37 cellular contexts compared by ENCODE assay signal in genomic region chr17:28449861-28450260, GRCh38. TPM values are rescaled to one million over a fixed set of nuclear protein-coding genes. Genes with fewer than 3 reads are reported as not detected.
"Had no signal": no experiment of that assay in that cellular context is flagged by ENCODE, and none has a peak within 500 bp of the region (broad histone marks: within the 10 kb centered on the region; RNA-seq: fewer than 3 reads in every experiment).

No MANE protein-coding gene starts in this region.

- H3K4me1 ChIP-seq: adrenal gland, body of pancreas, breast epithelium had no signal

- H3K36me3 ChIP-seq: adrenal gland, brain microvascular endothelial cell, breast epithelium had no signal

- H3K27ac ChIP-seq: adrenal gland, body of pancreas, brain microvascular endothelial cell, breast epithelium, VCaP had no signal

- FAIRE-seq: astrocyte, TTC549 had no signal

- DNase-seq: activated B cell treated with CpG ODN at 0.5 μM for 24 hours; activated CD4-positive, alpha-beta memory T cell treated with anti-CD3 and anti-CD28 coated beads for 36 hours; activated CD4-positive, alpha-beta T cell treated with anti-CD3 and anti-CD28 coated beads for 4 hours; activated CD4-positive, alpha-beta T cell treated with anti-CD3 and anti-CD28 coated beads, Interleukin-2, amount 10 ng/mL, durations not matched to agents 24 days and 14 days; activated CD4-positive, alpha-beta T cell treated with anti-CD3 and anti-CD28 coated beads, Interleukin-2, amount 50 U/mL, for 1 hour; activated CD4-positive, alpha-beta T cell treated with anti-CD3 and anti-CD28 coated beads, Interleukin-2, amount 50 U/mL, for 4 hours; activated CD4-positive, CD25-positive, alpha-beta regulatory T cell treated with anti-CD3 and anti-CD28 coated beads, Interleukin-2, amount 50 U/mL, for 72 hours; activated CD8-positive, alpha-beta memory T cell treated with anti-CD3 and anti-CD28 coated beads, Interleukin-2, amount 50 U/mL, for 4 hours; activated CD8-positive, alpha-beta T cell treated with anti-CD3 and anti-CD28 coated beads for 36 hours; activated effector memory CD4-positive, alpha-beta T cell treated with anti-CD3 and anti-CD28 coated beads, Interleukin-2, amount 50 U/mL, for 16 hours; activated gamma-delta T cell treated with Interleukin-2 at 50 U/mL for 16 hours; activated naive CD4-positive, alpha-beta T cell; activated naive CD4-positive, alpha-beta T cell treated with anti-CD3 and anti-CD28 coated beads for 36 hours; activated naive CD4-positive, alpha-beta T cell treated with anti-CD3 and anti-CD28 coated beads, Interleukin-2, amount 50 U/mL, for 16 hours; activated naive CD8-positive, alpha-beta T cell treated with anti-CD3 and anti-CD28 coated beads for 36 hours; activated T-cell treated with anti-CD3 and anti-CD28 coated beads for 4 hours; activated T-cell treated with anti-CD3 and anti-CD28 coated beads, Interleukin-2, amount 50 U/mL, for 1 hour; activated T-cell treated with anti-CD3 and anti-CD28 coated beads, Interleukin-2, amount 50 U/mL, for 4 hours; activated T-cell treated with anti-CD3 and anti-CD28 coated beads, Interleukin-2, amount 50 U/mL, for 72 hours; adrenal gland; amniotic stem cell; aorta; body of pancreas; brain microvascular endothelial cell; central memory CD4-positive, alpha-beta T cell; T-helper 2 cell; T-helper 9 cell had no signal

- ATAC-seq: activated CD8-positive, alpha-beta T cell treated with anti-CD3 and anti-CD28 coated beads for 36 hours; activated naive CD4-positive, alpha-beta T cell treated with anti-CD3 and anti-CD28 coated beads, Interleukin-2, amount 50 U/mL, for 72 hours; activated T-cell treated with anti-CD3 and anti-CD28 coated beads, Interleukin-2, amount 50 U/mL, for 4 hours; activated T-cell treated with anti-CD3 and anti-CD28 coated beads, Interleukin-2, amount 50 U/mL, for 72 hours; activated T-helper 17 cell treated with anti-CD3 and anti-CD28 coated beads, Interleukin-2, amount 50 U/mL, for 72 hours; body of pancreas had no signal

- H3K4me3 ChIP-seq: adrenal gland, body of pancreas, breast epithelium had no signal

- H3K27me3 ChIP-seq: adrenal gland, body of pancreas, brain microvascular endothelial cell, breast epithelium had no signal

- H3K9me3 ChIP-seq: adrenal gland, body of pancreas, breast epithelium had no signal

RNA-seq across cellular contexts. Expression of gene SLC13A2, which starts 23.6 kb away (rescaled TPM):
- total RNA-seq: activated B cell treated with CpG ODN at 0.5 μM for 24 hours; activated CD4-positive, alpha-beta memory T cell treated with anti-CD3 and anti-CD28 coated beads for 36 hours; activated CD4-positive, alpha-beta T cell treated with anti-CD3 and anti-CD28 coated beads, Interleukin-2, amount 10 ng/mL, durations not matched to agents 24 days and 14 days; activated CD8-positive, alpha-beta memory T cell treated with anti-CD3 and anti-CD28 coated beads for 36 hours; activated CD8-positive, alpha-beta T cell treated with anti-CD3 and anti-CD28 coated beads for 36 hours; activated naive CD4-positive, alpha-beta T cell treated with anti-CD3 and anti-CD28 coated beads for 36 hours; activated naive CD4-positive, alpha-beta T cell treated with anti-CD3 and anti-CD28 coated beads, Interleukin-2, amount 50 U/mL, for 72 hours; activated naive CD8-positive, alpha-beta T cell treated with anti-CD3 and anti-CD28 coated beads for 36 hours; activated T-cell treated with anti-CD3 and anti-CD28 coated beads, Interleukin-2, amount 50 U/mL, for 4 hours; activated T-cell treated with anti-CD3 and anti-CD28 coated beads, Interleukin-2, amount 50 U/mL, for 72 hours; activated T-helper 1 cell treated with anti-CD3 and anti-CD28 coated beads, Interleukin-12 subunit alpha, Interleukin-12 subunit beta, Interleukin-2, Interleukin-4 antibody, amounts not matched to agents 30 ng/mL and 10 ng/mL and 1 ng/mL, durations not matched to agents 14 hours and 24 hours and 36 hours; activated T-helper 17 cell treated with anti-CD3 and anti-CD28 coated beads, Interleukin-2, amount 50 U/mL, for 72 hours; adrenal gland; aorta; astrocyte; cardiac septum; cerebellum had no signal

RNA-seq across cellular contexts. Expression of gene FOXN1, which starts 56.3 kb away (rescaled TPM):
- total RNA-seq: activated B cell treated with CpG ODN at 0.5 μM for 24 hours; activated CD4-positive, alpha-beta memory T cell treated with anti-CD3 and anti-CD28 coated beads for 36 hours; activated CD4-positive, alpha-beta T cell treated with anti-CD3 and anti-CD28 coated beads, Interleukin-2, amount 10 ng/mL, durations not matched to agents 24 days and 14 days; activated CD8-positive, alpha-beta memory T cell treated with anti-CD3 and anti-CD28 coated beads for 36 hours; activated CD8-positive, alpha-beta T cell treated with anti-CD3 and anti-CD28 coated beads for 36 hours; activated naive CD4-positive, alpha-beta T cell treated with anti-CD3 and anti-CD28 coated beads for 36 hours; activated naive CD4-positive, alpha-beta T cell treated with anti-CD3 and anti-CD28 coated beads, Interleukin-2, amount 50 U/mL, for 72 hours; activated naive CD8-positive, alpha-beta T cell treated with anti-CD3 and anti-CD28 coated beads for 36 hours; activated T-cell treated with anti-CD3 and anti-CD28 coated beads, Interleukin-2, amount 50 U/mL, for 4 hours; activated T-cell treated with anti-CD3 and anti-CD28 coated beads, Interleukin-2, amount 50 U/mL, for 72 hours; activated T-helper 1 cell treated with anti-CD3 and anti-CD28 coated beads, Interleukin-12 subunit alpha, Interleukin-12 subunit beta, Interleukin-2, Interleukin-4 antibody, amounts not matched to agents 30 ng/mL and 10 ng/mL and 1 ng/mL, durations not matched to agents 14 hours and 24 hours and 36 hours; activated T-helper 17 cell treated with anti-CD3 and anti-CD28 coated beads, Interleukin-2, amount 50 U/mL, for 72 hours; adrenal gland; aorta; astrocyte; cardiac septum; cerebellum had no signal
- polyA plus RNA-seq: adrenal gland, aorta had no signal
